1 cellular context compared by ENCODE assay signal in genomic region chr18:74282359-74283254, GRCh38.
TF ChIP-seq lines count a peak whose summit lies in the region.

No MANE protein-coding gene starts in this region.

TF ChIP-seq in K562, 482 proteins besides CTCF, POLR2A, EP300 and RAD21:
- no peak for TF ChIP-seq ETS2 (tag; IDR thresholded peaks at IDR 0.05; ENCODE audit: borderline replicate concordance, poor library complexity, severe bottlenecking)
- no peak for TF ChIP-seq AFF4 (CRISPR knock-in tag; IDR thresholded peaks at IDR 0.05)
- TF ChIP-seq RBM25 (IDR thresholded peaks at IDR 0.05; ENCODE audit: low read depth, low read length, severe bottlenecking) = no peak
- no peak for TF ChIP-seq TAF9B (IDR thresholded peaks at IDR 0.05; ENCODE audit: partially characterized antibody)
- TF ChIP-seq EP400 (IDR thresholded peaks at IDR 0.05) = no peak
- TF ChIP-seq KLF6 (CRISPR knock-in tag; IDR thresholded peaks at IDR 0.05; ENCODE audit: borderline replicate concordance) = no peak
- no peak for TF ChIP-seq ZNF764 (CRISPR knock-in tag; IDR thresholded peaks at IDR 0.05; ENCODE audit: low read depth)
- no peak for TF ChIP-seq TAL1 (IDR thresholded peaks at IDR 0.05)
- TF ChIP-seq TGIF2 (CRISPR knock-in tag; IDR thresholded peaks at IDR 0.05) = no peak
- TF ChIP-seq LEF1 (IDR thresholded peaks at IDR 0.05) = no peak
- TF ChIP-seq HNRNPL (IDR thresholded peaks at IDR 0.05; ENCODE audit: low read depth, low read length) = no peak
- no peak for TF ChIP-seq SETDB1 (IDR thresholded peaks at IDR 0.05; ENCODE audit: low read length)
TF ChIP-seq in K562: peak in this region for 0.
